Comparison of ENCODE assay signal across 2 cellular contexts in the genomic region with DNA sequence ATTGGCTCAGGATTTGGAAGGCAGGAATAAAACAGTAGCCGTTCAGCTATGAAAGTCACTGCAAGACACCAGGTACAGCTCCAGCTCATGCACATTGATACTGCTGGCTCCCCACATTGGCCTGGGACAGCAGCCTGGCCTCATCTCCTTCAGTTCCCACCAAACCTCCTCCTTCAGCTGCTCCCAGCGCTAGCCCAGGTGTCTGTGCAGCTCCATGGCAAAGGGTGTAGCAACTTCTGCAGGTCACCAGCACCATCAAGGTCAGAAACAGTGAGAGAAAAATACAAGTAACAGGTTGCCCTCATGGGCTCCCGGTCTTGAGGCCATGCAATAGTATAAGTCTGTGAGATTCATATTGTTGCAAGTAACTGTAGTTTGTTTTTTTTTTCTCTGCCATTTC.
TF ChIP-seq lines count a peak whose summit lies in the region.

No MANE protein-coding gene starts in this region.

TF ChIP-seq in GM23338, 12 proteins besides CTCF, POLR2A, EP300 and RAD21 (continues in another document):
- no peak for TF ChIP-seq POLR2AphosphoS5 (IDR thresholded peaks at IDR 0.05; ENCODE audit: low read depth)
- TF ChIP-seq, protein P1, sequence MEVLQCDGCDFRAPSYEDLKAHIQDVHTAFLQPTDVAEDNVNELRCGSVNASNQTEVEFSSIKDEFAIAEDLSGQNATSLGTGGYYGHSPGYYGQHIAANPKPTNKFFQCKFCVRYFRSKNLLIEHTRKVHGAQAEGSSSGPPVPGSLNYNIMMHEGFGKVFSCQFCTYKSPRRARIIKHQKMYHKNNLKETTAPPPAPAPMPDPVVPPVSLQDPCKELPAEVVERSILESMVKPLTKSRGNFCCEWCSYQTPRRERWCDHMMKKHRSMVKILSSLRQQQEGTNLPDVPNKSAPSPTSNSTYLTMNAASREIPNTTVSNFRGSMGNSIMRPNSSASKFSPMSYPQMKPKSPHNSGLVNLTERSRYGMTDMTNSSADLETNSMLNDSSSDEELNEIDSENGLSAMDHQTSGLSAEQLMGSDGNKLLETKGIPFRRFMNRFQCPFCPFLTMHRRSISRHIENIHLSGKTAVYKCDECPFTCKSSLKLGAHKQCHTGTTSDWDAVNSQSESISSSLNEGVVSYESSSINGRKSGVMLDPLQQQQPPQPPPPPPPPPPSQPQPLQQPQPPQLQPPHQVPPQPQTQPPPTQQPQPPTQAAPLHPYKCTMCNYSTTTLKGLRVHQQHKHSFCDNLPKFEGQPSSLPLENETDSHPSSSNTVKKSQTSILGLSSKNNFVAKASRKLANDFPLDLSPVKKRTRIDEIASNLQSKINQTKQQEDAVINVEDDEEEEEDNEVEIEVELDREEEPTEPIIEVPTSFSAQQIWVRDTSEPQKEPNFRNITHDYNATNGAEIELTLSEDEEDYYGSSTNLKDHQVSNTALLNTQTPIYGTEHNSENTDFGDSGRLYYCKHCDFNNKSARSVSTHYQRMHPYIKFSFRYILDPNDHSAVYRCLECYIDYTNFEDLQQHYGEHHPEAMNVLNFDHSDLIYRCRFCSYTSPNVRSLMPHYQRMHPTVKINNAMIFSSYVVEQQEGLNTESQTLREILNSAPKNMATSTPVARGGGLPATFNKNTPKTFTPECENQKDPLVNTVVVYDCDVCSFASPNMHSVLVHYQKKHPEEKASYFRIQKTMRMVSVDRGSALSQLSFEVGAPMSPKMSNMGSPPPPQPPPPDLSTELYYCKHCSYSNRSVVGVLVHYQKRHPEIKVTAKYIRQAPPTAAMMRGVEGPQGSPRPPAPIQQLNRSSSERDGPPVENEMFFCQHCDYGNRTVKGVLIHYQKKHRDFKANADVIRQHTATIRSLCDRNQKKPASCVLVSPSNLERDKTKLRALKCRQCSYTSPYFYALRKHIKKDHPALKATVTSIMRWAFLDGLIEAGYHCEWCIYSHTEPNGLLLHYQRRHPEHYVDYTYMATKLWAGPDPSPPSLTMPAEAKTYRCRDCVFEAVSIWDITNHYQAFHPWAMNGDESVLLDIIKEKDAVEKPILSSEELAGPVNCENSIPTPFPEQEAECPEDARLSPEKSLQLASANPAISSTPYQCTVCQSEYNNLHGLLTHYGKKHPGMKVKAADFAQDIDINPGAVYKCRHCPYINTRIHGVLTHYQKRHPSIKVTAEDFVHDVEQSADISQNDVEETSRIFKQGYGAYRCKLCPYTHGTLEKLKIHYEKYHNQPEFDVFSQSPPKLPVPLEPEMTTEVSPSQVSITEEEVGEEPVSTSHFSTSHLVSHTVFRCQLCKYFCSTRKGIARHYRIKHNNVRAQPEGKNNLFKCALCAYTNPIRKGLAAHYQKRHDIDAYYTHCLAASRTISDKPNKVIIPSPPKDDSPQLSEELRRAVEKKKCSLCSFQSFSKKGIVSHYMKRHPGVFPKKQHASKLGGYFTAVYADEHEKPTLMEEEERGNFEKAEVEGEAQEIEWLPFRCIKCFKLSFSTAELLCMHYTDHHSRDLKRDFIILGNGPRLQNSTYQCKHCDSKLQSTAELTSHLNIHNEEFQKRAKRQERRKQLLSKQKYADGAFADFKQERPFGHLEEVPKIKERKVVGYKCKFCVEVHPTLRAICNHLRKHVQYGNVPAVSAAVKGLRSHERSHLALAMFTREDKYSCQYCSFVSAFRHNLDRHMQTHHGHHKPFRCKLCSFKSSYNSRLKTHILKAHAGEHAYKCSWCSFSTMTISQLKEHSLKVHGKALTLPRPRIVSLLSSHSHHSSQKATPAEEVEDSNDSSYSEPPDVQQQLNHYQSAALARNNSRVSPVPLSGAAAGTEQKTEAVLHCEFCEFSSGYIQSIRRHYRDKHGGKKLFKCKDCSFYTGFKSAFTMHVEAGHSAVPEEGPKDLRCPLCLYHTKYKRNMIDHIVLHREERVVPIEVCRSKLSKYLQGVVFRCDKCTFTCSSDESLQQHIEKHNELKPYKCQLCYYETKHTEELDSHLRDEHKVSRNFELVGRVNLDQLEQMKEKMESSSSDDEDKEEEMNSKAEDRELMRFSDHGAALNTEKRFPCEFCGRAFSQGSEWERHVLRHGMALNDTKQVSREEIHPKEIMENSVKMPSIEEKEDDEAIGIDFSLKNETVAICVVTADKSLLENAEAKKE (CRISPR knock-in tag; IDR thresholded peaks at IDR 0.05), result no peak
- no peak for TF ChIP-seq STAT1 (IDR thresholded peaks at IDR 0.05; ENCODE audit: unreplicated experiment)
- no peak for TF ChIP-seq ZNF114 (CRISPR knock-in tag; IDR thresholded peaks at IDR 0.05)
- TF ChIP-seq, protein P2, sequence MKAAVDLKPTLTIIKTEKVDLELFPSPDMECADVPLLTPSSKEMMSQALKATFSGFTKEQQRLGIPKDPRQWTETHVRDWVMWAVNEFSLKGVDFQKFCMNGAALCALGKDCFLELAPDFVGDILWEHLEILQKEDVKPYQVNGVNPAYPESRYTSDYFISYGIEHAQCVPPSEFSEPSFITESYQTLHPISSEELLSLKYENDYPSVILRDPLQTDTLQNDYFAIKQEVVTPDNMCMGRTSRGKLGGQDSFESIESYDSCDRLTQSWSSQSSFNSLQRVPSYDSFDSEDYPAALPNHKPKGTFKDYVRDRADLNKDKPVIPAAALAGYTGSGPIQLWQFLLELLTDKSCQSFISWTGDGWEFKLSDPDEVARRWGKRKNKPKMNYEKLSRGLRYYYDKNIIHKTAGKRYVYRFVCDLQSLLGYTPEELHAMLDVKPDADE (IDR thresholded peaks at IDR 0.05), result no peak; the same call in 1 of the 2 replicates
- TF ChIP-seq, protein P3, sequence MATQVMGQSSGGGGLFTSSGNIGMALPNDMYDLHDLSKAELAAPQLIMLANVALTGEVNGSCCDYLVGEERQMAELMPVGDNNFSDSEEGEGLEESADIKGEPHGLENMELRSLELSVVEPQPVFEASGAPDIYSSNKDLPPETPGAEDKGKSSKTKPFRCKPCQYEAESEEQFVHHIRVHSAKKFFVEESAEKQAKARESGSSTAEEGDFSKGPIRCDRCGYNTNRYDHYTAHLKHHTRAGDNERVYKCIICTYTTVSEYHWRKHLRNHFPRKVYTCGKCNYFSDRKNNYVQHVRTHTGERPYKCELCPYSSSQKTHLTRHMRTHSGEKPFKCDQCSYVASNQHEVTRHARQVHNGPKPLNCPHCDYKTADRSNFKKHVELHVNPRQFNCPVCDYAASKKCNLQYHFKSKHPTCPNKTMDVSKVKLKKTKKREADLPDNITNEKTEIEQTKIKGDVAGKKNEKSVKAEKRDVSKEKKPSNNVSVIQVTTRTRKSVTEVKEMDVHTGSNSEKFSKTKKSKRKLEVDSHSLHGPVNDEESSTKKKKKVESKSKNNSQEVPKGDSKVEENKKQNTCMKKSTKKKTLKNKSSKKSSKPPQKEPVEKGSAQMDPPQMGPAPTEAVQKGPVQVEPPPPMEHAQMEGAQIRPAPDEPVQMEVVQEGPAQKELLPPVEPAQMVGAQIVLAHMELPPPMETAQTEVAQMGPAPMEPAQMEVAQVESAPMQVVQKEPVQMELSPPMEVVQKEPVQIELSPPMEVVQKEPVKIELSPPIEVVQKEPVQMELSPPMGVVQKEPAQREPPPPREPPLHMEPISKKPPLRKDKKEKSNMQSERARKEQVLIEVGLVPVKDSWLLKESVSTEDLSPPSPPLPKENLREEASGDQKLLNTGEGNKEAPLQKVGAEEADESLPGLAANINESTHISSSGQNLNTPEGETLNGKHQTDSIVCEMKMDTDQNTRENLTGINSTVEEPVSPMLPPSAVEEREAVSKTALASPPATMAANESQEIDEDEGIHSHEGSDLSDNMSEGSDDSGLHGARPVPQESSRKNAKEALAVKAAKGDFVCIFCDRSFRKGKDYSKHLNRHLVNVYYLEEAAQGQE (IDR thresholded peaks at IDR 0.05; ENCODE audit: unreplicated experiment), result no peak
- no peak for TF ChIP-seq ZNF331 (CRISPR knock-in tag; IDR thresholded peaks at IDR 0.05; ENCODE audit: low read depth)
- no peak for TF ChIP-seq EZH2phosphoT487 (IDR thresholded peaks at IDR 0.05; ENCODE audit: unreplicated experiment)
- no peak for TF ChIP-seq JUNB (IDR thresholded peaks at IDR 0.05; ENCODE audit: unreplicated experiment)
- no peak for TF ChIP-seq NANOG (IDR thresholded peaks at IDR 0.05; ENCODE audit: borderline replicate concordance)

TF ChIP-seq in H1, 55 proteins besides CTCF, POLR2A, EP300 and RAD21:
- TF ChIP-seq JUN (IDR thresholded peaks at IDR 0.05; ENCODE audit: low read depth, low read length), result no peak
- no peak for TF ChIP-seq BCL11A (IDR thresholded peaks at IDR 0.05; ENCODE audit: low read depth in 2 of 2, low read length in 2 of 2)
- no peak for TF ChIP-seq POU5F1 (IDR thresholded peaks at IDR 0.05; ENCODE audit: low read depth, low read length)
- TF ChIP-seq POLR2AphosphoS5 (IDR thresholded peaks at IDR 0.05; ENCODE audit: low read depth, low read length), result no peak
- TF ChIP-seq, protein P4, sequence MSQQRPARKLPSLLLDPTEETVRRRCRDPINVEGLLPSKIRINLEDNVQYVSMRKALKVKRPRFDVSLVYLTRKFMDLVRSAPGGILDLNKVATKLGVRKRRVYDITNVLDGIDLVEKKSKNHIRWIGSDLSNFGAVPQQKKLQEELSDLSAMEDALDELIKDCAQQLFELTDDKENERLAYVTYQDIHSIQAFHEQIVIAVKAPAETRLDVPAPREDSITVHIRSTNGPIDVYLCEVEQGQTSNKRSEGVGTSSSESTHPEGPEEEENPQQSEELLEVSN (IDR thresholded peaks at IDR 0.05), result no peak
- no peak for TF ChIP-seq BACH1 (IDR thresholded peaks at IDR 0.05; ENCODE audit: low read length)
- TF ChIP-seq, protein P5, sequence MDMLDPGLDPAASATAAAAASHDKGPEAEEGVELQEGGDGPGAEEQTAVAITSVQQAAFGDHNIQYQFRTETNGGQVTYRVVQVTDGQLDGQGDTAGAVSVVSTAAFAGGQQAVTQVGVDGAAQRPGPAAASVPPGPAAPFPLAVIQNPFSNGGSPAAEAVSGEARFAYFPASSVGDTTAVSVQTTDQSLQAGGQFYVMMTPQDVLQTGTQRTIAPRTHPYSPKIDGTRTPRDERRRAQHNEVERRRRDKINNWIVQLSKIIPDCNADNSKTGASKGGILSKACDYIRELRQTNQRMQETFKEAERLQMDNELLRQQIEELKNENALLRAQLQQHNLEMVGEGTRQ (IDR thresholded peaks at IDR 0.05; ENCODE audit: low read length), result no peak
- no peak for TF ChIP-seq RXRA (IDR thresholded peaks at IDR 0.05; ENCODE audit: insufficient read depth, low read depth, low read length)
- TF ChIP-seq SP4 (IDR thresholded peaks at IDR 0.05; ENCODE audit: low read length), result no peak
- no peak for TF ChIP-seq TCF12 (IDR thresholded peaks at IDR 0.05; ENCODE audit: low read depth, low read length)
- TF ChIP-seq SAP30 (IDR thresholded peaks at IDR 0.05; ENCODE audit: insufficient read depth, insufficient replicate concordance, low read length), result no peak
- TF ChIP-seq NRF1 (IDR thresholded peaks at IDR 0.05; ENCODE audit: low read depth, low read length), result no peak
- no peak for TF ChIP-seq GTF2F1 (IDR thresholded peaks at IDR 0.05; ENCODE audit: borderline replicate concordance, low read depth, low read length)
- no peak for TF ChIP-seq ASH2L (IDR thresholded peaks at IDR 0.05; ENCODE audit: low read length)
- TF ChIP-seq SIX5 (IDR thresholded peaks at IDR 0.05; ENCODE audit: low read depth, low read length), result no peak
- TF ChIP-seq HDAC6 (IDR thresholded peaks at IDR 0.05; ENCODE audit: low read depth, low read length), result no peak
- TF ChIP-seq KDM4A (IDR thresholded peaks at IDR 0.05; ENCODE audit: low read depth, low read length, severe bottlenecking), result no peak
- no peak for TF ChIP-seq SIRT6 (IDR thresholded peaks at IDR 0.05; ENCODE audit: low read length)
- TF ChIP-seq NANOG (IDR thresholded peaks at IDR 0.05; ENCODE audit: insufficient read depth, low read depth, low read length, poor library complexity, severe bottlenecking), result no peak
- no peak for TF ChIP-seq YY1 (IDR thresholded peaks at IDR 0.05; ENCODE audit: low read depth, low read length)
TF ChIP-seq in H1: peak in this region for 0.
